In the genomic region with DNA sequence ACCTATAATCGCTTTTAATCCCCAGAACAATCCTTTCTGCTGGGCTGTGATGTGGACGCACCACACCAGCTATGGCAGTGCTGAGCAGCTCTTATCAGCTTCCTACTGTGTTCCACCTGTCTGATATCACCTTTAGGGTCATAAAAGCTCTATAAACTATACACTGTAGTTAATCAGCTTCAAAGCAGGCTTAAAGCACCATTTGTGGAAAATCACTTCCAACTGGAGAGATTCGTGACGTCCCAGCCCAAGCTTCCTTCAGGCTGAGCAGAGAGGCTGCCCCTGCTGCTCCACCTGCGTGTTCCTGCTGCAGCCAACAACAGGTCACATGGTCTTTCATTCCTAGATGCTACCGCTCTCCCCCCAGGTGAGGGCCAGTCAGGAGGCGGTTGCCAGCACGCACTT, we compare ENCODE assay signal across 17 cellular contexts.
A peak's percentile ranks its signal among the peaks of the same experiment; 100 is the strongest.
DNase-seq lines count a peak whose midpoint lies in the region; ATAC-seq and TF ChIP-seq lines count a peak whose summit lies in the region.
"Had no signal": no experiment of that assay in that cellular context is flagged by ENCODE, and none has a peak within 500 bp of the region (broad histone marks: within the 10 kb centered on the region; RNA-seq: fewer than 3 reads in every experiment).

No MANE protein-coding gene starts in this region.

- WGBS in sigmoid colon, 2 donors = 20 to 64% methylated on average over 8 of the region's 8 CpGs

- H3K4me1 ChIP-seq in GM23338 (ENCODE audit: insufficient read depth) = no peaks in the 10 kb centered on the region; the same call in 1 of the 2 replicates
- H3K4me1 ChIP-seq in sigmoid colon = no peaks in the 10 kb centered on the region

- H3K9me3 Mint-ChIP-seq in GM23338 (no peaks in the 10 kb centered on the region; the same call in 2 of the 3 replicates), WTC11 (no peaks in the 10 kb centered on the region), glutamatergic neuron (ENCODE audit: unreplicated experiment) (peaks cover 6% of the 10 kb centered on the region)
- peaks cover 10% of the 10 kb centered on the region for H3K9me3 Mint-ChIP-seq in stimulated activated effector memory CD8-positive, alpha-beta T cell treated with anti-CD3 and anti-CD28 coated beads, Interleukin-12 subunit alpha, Interleukin-12 subunit beta, amount 100 ng/mL, for 72 hours

- no peaks in the 10 kb centered on the region for H4K20me1 ChIP-seq in GM23338 (replicated peaks; ENCODE audit: insufficient read depth)

- DNase-seq in GM23338 (ENCODE audit: low spot score) (no peak), NCI-H345 (lab: John Stamatoyannopoulos, UW) (peak; percentile 69), WTC11 (ENCODE audit: low spot score) (no peak), sigmoid colon (peak; percentile 14), glutamatergic neuron (no peak)
- DNase-seq in stimulated activated effector memory CD8-positive, alpha-beta T cell treated with anti-CD3 and anti-CD28 coated beads, Interleukin-12 subunit alpha, Interleukin-12 subunit beta, amount 100 ng/mL, for 72 hours (ENCODE audit: low spot score in 2 of 2) = no peak
- DNase-seq: ACHN, AML-193, EL, H7, NCI-H2029, NCI-H2171 treated with DMSO at 0.1 percent for 48 hours, RPMI8226, SIG-M5 had no signal

- no peak overlapping the region for H2AFZ ChIP-seq in GM23338

- TF ChIP-seq POLR2A in sigmoid colon (IDR thresholded peaks at IDR 0.05) = no peak

- H3F3A ChIP-seq in GM23338 (replicated peaks; ENCODE audit: low read depth) = no peaks in the 10 kb centered on the region

- no peaks in the 10 kb centered on the region for H3K79me2 ChIP-seq in GM23338 (replicated peaks; ENCODE audit: insufficient read depth)

- no peak overlapping the region for H3K4me3 Mint-ChIP-seq in GM23338
- H3K4me3 Mint-ChIP-seq in WTC11 = no peak overlapping the region
- no peak overlapping the region for H3K4me3 Mint-ChIP-seq in stimulated activated effector memory CD8-positive, alpha-beta T cell treated with anti-CD3 and anti-CD28 coated beads, Interleukin-12 subunit alpha, Interleukin-12 subunit beta, amount 100 ng/mL, for 72 hours
- H3K4me3 Mint-ChIP-seq in glutamatergic neuron (ENCODE audit: unreplicated experiment) = no peak overlapping the region
- H3K4me3 Mint-ChIP-seq: CD14-positive monocyte; T-helper 1 cell treated with Interleukin-12 subunit alpha and Interleukin-12 subunit beta and Interleukin-4 antibody, amounts not matched to agents 30 μg/mL and 1 μg/mL, for 36 hours had no signal

- intact Hi-C loops in sigmoid colon (cut with DNase I) = no loop called here

- H3K27ac ChIP-seq in GM23338 (ENCODE audit: low read depth) (no peak overlapping the region), sigmoid colon (no peak overlapping the region)

- CTCF ChIA-PET in WTC11 (lab: Charles Lee) = interaction anchor here (1.0 kb wide), 1 partner anchor 146 kb away, joined by 3 read pairs; no protein-coding TSS in a partner anchor

- H3K9me3 ChIP-seq in sigmoid colon = no peaks in the 10 kb centered on the region

- H3K27ac Mint-ChIP-seq in GM23338 (no peak overlapping the region), WTC11 (no peak overlapping the region), glutamatergic neuron (ENCODE audit: unreplicated experiment) (no peak overlapping the region)
- no peak overlapping the region for H3K27ac Mint-ChIP-seq in stimulated activated effector memory CD8-positive, alpha-beta T cell treated with anti-CD3 and anti-CD28 coated beads, Interleukin-12 subunit alpha, Interleukin-12 subunit beta, amount 100 ng/mL, for 72 hours
- H3K27ac Mint-ChIP-seq: T-helper 1 cell treated with Interleukin-12 subunit alpha and Interleukin-12 subunit beta and Interleukin-4 antibody, amounts not matched to agents 30 μg/mL and 1 μg/mL, for 36 hours had no signal

- TF ChIP-seq CTCF in GM23338 (conservative IDR thresholded peaks at IDR 0.05; ENCODE audit: low read depth in 2 of 2) (no peak), WTC11 (IDR thresholded peaks at IDR 0.05) (no peak), sigmoid colon (IDR thresholded peaks at IDR 0.05) (no peak), glutamatergic neuron (IDR thresholded peaks at IDR 0.05; ENCODE audit: partially characterized antibody, unreplicated experiment) (no peak)

- H3K27me3 ChIP-seq in GM23338 (ENCODE audit: insufficient read depth) (no peaks in the 10 kb centered on the region), sigmoid colon (no peaks in the 10 kb centered on the region)

- H3K36me3 Mint-ChIP-seq in GM23338 (ENCODE audit: low read depth) (peaks cover 9% of the 10 kb centered on the region; the same call in 1 of the 3 replicates), WTC11 (no peaks in the 10 kb centered on the region), glutamatergic neuron (ENCODE audit: unreplicated experiment) (no peaks in the 10 kb centered on the region)
- H3K36me3 Mint-ChIP-seq in stimulated activated effector memory CD8-positive, alpha-beta T cell treated with anti-CD3 and anti-CD28 coated beads, Interleukin-12 subunit alpha, Interleukin-12 subunit beta, amount 100 ng/mL, for 72 hours = peaks cover 7% of the 10 kb centered on the region
- H3K36me3 Mint-ChIP-seq: CD14-positive monocyte had no signal

- no peak overlapping the region for H3K4me2 ChIP-seq in GM23338

- peak; percentile 65 for ATAC-seq in GM23338
- ATAC-seq in WTC11 = no peak
- ATAC-seq in SK-N-SH treated with all-trans-retinoic acid at 6 μM for 48 hours = no peak
- ATAC-seq in stimulated activated effector memory CD8-positive, alpha-beta T cell treated with anti-CD3 and anti-CD28 coated beads, Interleukin-12 subunit alpha, Interleukin-12 subunit beta, amount 100 ng/mL, for 72 hours = no peak

- H3K4me3 ChIP-seq in GM23338 (no peak overlapping the region), sigmoid colon (no peak overlapping the region)

- peaks cover 7% of the 10 kb centered on the region for H3K27me3 Mint-ChIP-seq in GM23338 (ENCODE audit: insufficient read depth, low read depth, poor library complexity)
- no peaks in the 10 kb centered on the region for H3K27me3 Mint-ChIP-seq in WTC11 (ENCODE audit: low read depth)
- peaks cover 9% of the 10 kb centered on the region for H3K27me3 Mint-ChIP-seq in glutamatergic neuron (ENCODE audit: unreplicated experiment)

- H3K4me1 Mint-ChIP-seq in GM23338 = peaks cover 11% of the 10 kb centered on the region
- H3K4me1 Mint-ChIP-seq in WTC11 = peaks cover 11% of the 10 kb centered on the region
- no peaks in the 10 kb centered on the region for H3K4me1 Mint-ChIP-seq in stimulated activated effector memory CD8-positive, alpha-beta T cell treated with anti-CD3 and anti-CD28 coated beads, Interleukin-12 subunit alpha, Interleukin-12 subunit beta, amount 100 ng/mL, for 72 hours
- peaks cover 13% of the 10 kb centered on the region for H3K4me1 Mint-ChIP-seq in glutamatergic neuron (ENCODE audit: low read depth, unreplicated experiment)
- H3K4me1 Mint-ChIP-seq: CD14-positive monocyte had no signal

- POLR2A ChIA-PET in WTC11 (lab: Charles Lee) = no interaction called here

- H3K36me3 ChIP-seq in GM23338 (ENCODE audit: insufficient read depth) (no peaks in the 10 kb centered on the region), sigmoid colon (peaks cover 0 to 2% (median 0%) of the 10 kb centered on the region in 4 donors)

- no peak for TF ChIP-seq EP300 in sigmoid colon (IDR thresholded peaks at IDR 0.05)

- H3K9me2 ChIP-seq in GM23338 (ENCODE audit: insufficient read depth) = no peaks in the 10 kb centered on the region

TF ChIP-seq in GM23338, 12 proteins besides CTCF, POLR2A, EP300 and RAD21 (continues in another document):
- TF ChIP-seq, protein P1, sequence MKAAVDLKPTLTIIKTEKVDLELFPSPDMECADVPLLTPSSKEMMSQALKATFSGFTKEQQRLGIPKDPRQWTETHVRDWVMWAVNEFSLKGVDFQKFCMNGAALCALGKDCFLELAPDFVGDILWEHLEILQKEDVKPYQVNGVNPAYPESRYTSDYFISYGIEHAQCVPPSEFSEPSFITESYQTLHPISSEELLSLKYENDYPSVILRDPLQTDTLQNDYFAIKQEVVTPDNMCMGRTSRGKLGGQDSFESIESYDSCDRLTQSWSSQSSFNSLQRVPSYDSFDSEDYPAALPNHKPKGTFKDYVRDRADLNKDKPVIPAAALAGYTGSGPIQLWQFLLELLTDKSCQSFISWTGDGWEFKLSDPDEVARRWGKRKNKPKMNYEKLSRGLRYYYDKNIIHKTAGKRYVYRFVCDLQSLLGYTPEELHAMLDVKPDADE (IDR thresholded peaks at IDR 0.05) = no peak
- no peak for TF ChIP-seq CREB1 (CRISPR knock-in tag; IDR thresholded peaks at IDR 0.05; ENCODE audit: low read depth)

TF ChIP-seq in WTC11, 78 proteins besides CTCF, POLR2A, EP300 and RAD21:
- no peak for TF ChIP-seq NR2C2 (CRISPR knock-in tag; IDR thresholded peaks at IDR 0.05)
- TF ChIP-seq, protein P2, sequence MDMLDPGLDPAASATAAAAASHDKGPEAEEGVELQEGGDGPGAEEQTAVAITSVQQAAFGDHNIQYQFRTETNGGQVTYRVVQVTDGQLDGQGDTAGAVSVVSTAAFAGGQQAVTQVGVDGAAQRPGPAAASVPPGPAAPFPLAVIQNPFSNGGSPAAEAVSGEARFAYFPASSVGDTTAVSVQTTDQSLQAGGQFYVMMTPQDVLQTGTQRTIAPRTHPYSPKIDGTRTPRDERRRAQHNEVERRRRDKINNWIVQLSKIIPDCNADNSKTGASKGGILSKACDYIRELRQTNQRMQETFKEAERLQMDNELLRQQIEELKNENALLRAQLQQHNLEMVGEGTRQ (CRISPR knock-in tag; IDR thresholded peaks at IDR 0.05) = peak; percentile 63; the same call in 1 of the 2 replicates

TF ChIP-seq in SK-N-SH treated with all-trans-retinoic acid at 6 μM for 48 hours, 23 proteins besides CTCF, POLR2A, EP300 and RAD21:
- TF ChIP-seq ESRRG (CRISPR knock-in tag; IDR thresholded peaks at IDR 0.05) = no peak
- TF ChIP-seq ZNF8 (CRISPR knock-in tag; IDR thresholded peaks at IDR 0.05) = no peak
- TF ChIP-seq ISL1 (CRISPR knock-in tag; IDR thresholded peaks at IDR 0.05) = no peak
- TF ChIP-seq PPARA (CRISPR knock-in tag; IDR thresholded peaks at IDR 0.05; ENCODE audit: borderline replicate concordance) = no peak
- no peak for TF ChIP-seq GLIS3 (CRISPR knock-in tag; IDR thresholded peaks at IDR 0.05)
- TF ChIP-seq ZNF565 (CRISPR knock-in tag; conservative IDR thresholded peaks at IDR 0.05; ENCODE audit: low read depth) = no peak

Comparison
In these comparisons a context has a peak if more than half of its experiments do, and no peak if none do; other contexts are left out.
1. DNase-seq: peak in NCI-H345 (single experiment) and sigmoid colon (single experiment); none in GM23338 (single experiment), WTC11 (single experiment), stimulated activated effector memory CD8-positive, alpha-beta T cell treated with anti-CD3 and anti-CD28 coated beads, Interleukin-12 subunit alpha, Interleukin-12 subunit beta, amount 100 ng/mL, for 72 hours (0 of 2) and glutamatergic neuron (single experiment).